ENCODE assay signal across 12 cellular contexts in the genomic region with DNA sequence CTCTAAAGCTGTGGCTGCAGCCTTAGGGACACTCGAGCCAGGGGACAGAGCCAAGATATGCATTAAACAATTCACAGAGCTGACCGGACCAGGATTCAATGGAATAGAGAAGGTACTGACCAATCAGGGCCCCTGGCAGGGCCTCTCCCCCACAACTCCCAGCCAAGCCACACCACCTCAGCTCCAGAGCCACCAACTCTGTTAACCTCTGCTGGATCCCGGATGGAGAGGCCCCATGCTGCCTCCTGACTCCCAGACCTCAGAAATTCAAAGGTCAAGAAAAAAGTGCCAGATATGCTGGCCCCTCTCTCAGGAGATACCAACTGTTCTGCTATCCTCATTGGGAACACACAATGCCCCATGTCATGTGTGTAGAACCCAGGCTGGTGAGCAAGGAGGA.
DNase-seq lines count a peak whose midpoint lies in the region; ATAC-seq and TF ChIP-seq lines count a peak whose summit lies in the region.
"Had no signal": no experiment of that assay in that cellular context is flagged by ENCODE, and none has a peak within 500 bp of the region (broad histone marks: within the 10 kb centered on the region; RNA-seq: fewer than 3 reads in every experiment).

No MANE protein-coding gene starts in this region.

- peak overlapping the region in 1 of 2 donors; percentile 79 for H3K4me3 ChIP-seq in ascending aorta
- no peak overlapping the region for H3K4me3 ChIP-seq in mucosa of stomach (ENCODE audit: low read length)
- no peak overlapping the region for H3K4me3 ChIP-seq in testis
- H3K4me3 ChIP-seq: SJCRH30 had no signal

- DNase-seq in activated naive CD4-positive, alpha-beta T cell treated with anti-CD3 and anti-CD28 coated beads for 36 hours, result no peak
- no peak for DNase-seq in activated naive CD4-positive, alpha-beta T cell treated with anti-CD3 and anti-CD28 coated beads, Interleukin-2, amount 50 U/mL, for 16 hours
- DNase-seq in ascending aorta (ENCODE audit: low spot score in 2 of 2) (no peak), testis (no peak)
- DNase-seq: NCI-H1092 treated with DMSO at 0.1 percent for 48 hours, SJCRH30 had no signal

- H3K4me3 Mint-ChIP-seq in activated naive CD4-positive, alpha-beta T cell treated with anti-CD3 and anti-CD28 coated beads for 36 hours, result no peak overlapping the region
- H3K4me3 Mint-ChIP-seq: nephron had no signal

- TF ChIP-seq POLR2A in testis (IDR thresholded peaks at IDR 0.05), result no peak

- H3K36me3 ChIP-seq in ascending aorta (peaks cover 77 to 95% of the 10 kb centered on the region in 2 donors), mucosa of stomach (ENCODE audit: control insufficient read depth, insufficient read depth, low read length) (peaks cover 32% of the 10 kb centered on the region), testis (ENCODE audit: low read depth, missing control alignments) (no peaks in the 10 kb centered on the region)
- H3K36me3 ChIP-seq: SJCRH30 had no signal

- 47 to 48% methylated on average over 3 of the region's 3 CpGs for WGBS in testis, 2 donors

- H3K4me1 ChIP-seq in ascending aorta (peaks cover 57 to 95% of the 10 kb centered on the region in 2 donors), mucosa of stomach (ENCODE audit: control insufficient read depth, insufficient read depth, low read length) (peaks cover 90% of the 10 kb centered on the region), testis (peaks cover 66% of the 10 kb centered on the region)
- H3K4me1 ChIP-seq: SJCRH30 had no signal

- intact Hi-C loops in activated naive CD4-positive, alpha-beta T cell treated with anti-CD3 and anti-CD28 coated beads for 36 hours (cut with micrococcal nuclease), result no loop called here
- intact Hi-C loops in ascending aorta (cut with DNase I) (loop anchor here (10.0 kb wide), 1 partner anchor 51 kb away; no protein-coding TSS in a partner anchor), testis (cut with DNase I; ENCODE audit: low total_unique reads) (no loop called here)

- H3K4me1 Mint-ChIP-seq in activated naive CD4-positive, alpha-beta T cell treated with anti-CD3 and anti-CD28 coated beads for 36 hours (ENCODE audit: low read depth), result peaks cover 77% of the 10 kb centered on the region
- H3K4me1 Mint-ChIP-seq: nephron had no signal

- peak overlapping the region; percentile 71 for H3K27ac Mint-ChIP-seq in activated naive CD4-positive, alpha-beta T cell treated with anti-CD3 and anti-CD28 coated beads for 36 hours
- H3K27ac Mint-ChIP-seq: nephron had no signal

- CTCF ChIA-PET in activated naive CD4-positive, alpha-beta T cell treated with anti-CD3 and anti-CD28 coated beads for 36 hours (lab: Charles Lee), result interaction anchor here (0.7 kb wide), 1 partner anchor 9 kb away, joined by 3 read pairs; no protein-coding TSS in a partner anchor

- H3K9me3 ChIP-seq in ascending aorta (no peaks in the 10 kb centered on the region), mucosa of stomach (ENCODE audit: control insufficient read depth, low read length) (no peaks in the 10 kb centered on the region), testis (no peaks in the 10 kb centered on the region)
- H3K9me3 ChIP-seq: SJCRH30 had no signal

- no peaks in the 10 kb centered on the region for H3K9me3 Mint-ChIP-seq in activated naive CD4-positive, alpha-beta T cell treated with anti-CD3 and anti-CD28 coated beads for 36 hours
- H3K9me3 Mint-ChIP-seq: nephron had no signal

- H3K27me3 ChIP-seq in ascending aorta, result no peaks in the 10 kb centered on the region
- H3K27me3 ChIP-seq in mucosa of stomach (ENCODE audit: control insufficient read depth, insufficient read depth, low read length), result no peaks in the 10 kb centered on the region
- no peaks in the 10 kb centered on the region for H3K27me3 ChIP-seq in testis
- H3K27me3 ChIP-seq: SJCRH30 had no signal

- peaks cover 42% of the 10 kb centered on the region for H3K36me3 Mint-ChIP-seq in activated naive CD4-positive, alpha-beta T cell treated with anti-CD3 and anti-CD28 coated beads for 36 hours (ENCODE audit: low read depth)

- TF ChIP-seq CTCF in ascending aorta (IDR thresholded peaks at IDR 0.05) (no peak), testis (IDR thresholded peaks at IDR 0.05) (no peak)

- peak overlapping the region; percentile 15 for H3K9ac ChIP-seq in mucosa of stomach (ENCODE audit: low read length)

- no peak for ATAC-seq in GM21381 (IDR thresholded peaks at IDR 0.05; ENCODE audit: unreplicated experiment)
- ATAC-seq in GM21717 (IDR thresholded peaks at IDR 0.05; ENCODE audit: unreplicated experiment), result no peak
- no peak for ATAC-seq in GM19452 (IDR thresholded peaks at IDR 0.05; ENCODE audit: unreplicated experiment)
- ATAC-seq: sciatic nerve had no signal

- no peaks in the 10 kb centered on the region for H3K27me3 Mint-ChIP-seq in activated naive CD4-positive, alpha-beta T cell treated with anti-CD3 and anti-CD28 coated beads for 36 hours (ENCODE audit: low read depth)

- H3K27ac ChIP-seq in ascending aorta (peak overlapping the region; percentile 95 to 98), testis (peak overlapping the region; percentile 42 to 70)
- H3K27ac ChIP-seq: SJCRH30 had no signal
